ENCODE assay signal across 24 cellular contexts in the genomic region with DNA sequence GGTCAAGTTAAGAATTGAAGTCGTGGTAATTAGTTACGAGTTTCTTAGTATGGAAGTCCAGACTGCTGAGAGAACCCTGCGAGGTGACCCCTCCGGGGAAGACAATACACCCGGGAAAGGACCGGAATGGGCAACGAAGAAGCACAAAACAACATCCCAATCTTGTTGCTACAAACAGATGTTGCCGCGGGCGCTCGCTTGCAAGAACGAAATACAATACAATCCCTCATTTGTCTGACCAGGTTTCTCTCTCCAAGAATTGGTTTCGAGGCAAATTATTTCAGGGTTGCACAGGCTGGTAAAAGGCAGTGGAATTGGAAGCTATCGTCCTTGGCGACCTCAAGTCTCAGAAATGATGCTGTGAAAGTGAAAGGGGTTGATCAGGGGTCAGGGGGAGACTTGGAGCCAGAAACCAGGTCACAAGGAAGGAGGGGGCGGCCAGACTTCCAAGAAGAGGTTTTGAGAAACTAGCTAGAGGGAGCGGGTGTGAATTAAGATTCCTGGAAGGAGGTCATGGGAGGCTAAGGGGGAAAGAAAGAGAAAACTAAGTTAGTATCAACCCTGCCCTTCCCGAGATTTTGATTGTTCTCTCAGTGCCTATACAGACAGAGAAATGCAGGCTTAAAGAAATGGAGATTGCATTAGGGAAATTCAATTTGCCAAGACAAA.
A peak's percentile ranks its signal among the peaks of the same experiment; 100 is the strongest.
DNase-seq lines count a peak whose midpoint lies in the region; TF ChIP-seq lines count a peak whose summit lies in the region.
"Had no signal": no experiment of that assay in that cellular context is flagged by ENCODE, and none has a peak within 500 bp of the region (broad histone marks: within the 10 kb centered on the region; RNA-seq: fewer than 3 reads in every experiment).

No MANE protein-coding gene starts in this region.

- no peak for TF ChIP-seq EP300 in ovary (IDR thresholded peaks at IDR 0.05)

- intact Hi-C loops in vagina (cut with DNase I) (no loop called here), ovary (cut with DNase I) (no loop called here)

- H3K4me2 ChIP-seq in GM23248 (ENCODE audit: unreplicated experiment) = peak overlapping the region; percentile 32
- H3K4me2 ChIP-seq in Karpas-422 (ENCODE audit: low read depth, low read length, poor library complexity, severe bottlenecking) = no peak overlapping the region

- 47 to 54% methylated on average over 18 of the region's 18 CpGs for WGBS in GM23248 (ENCODE audit: low coverage in 1 of 2, low lambda C conversion rate in 2 of 2, missing lambda C conversion rate in 2 of 2), 2 experiments
- WGBS in ovary, 3 donors = 80 to 91% (median 90%) methylated on average over 18 of the region's 18 CpGs

- H3K27ac Mint-ChIP-seq in osteocyte (ENCODE audit: unreplicated experiment) = peak overlapping the region; percentile 58
- H3K27ac Mint-ChIP-seq: activated naive CD4-positive, alpha-beta T cell treated with anti-CD3 and anti-CD28 coated beads for 36 hours had no signal

- H3K27me3 ChIP-seq in GM23248 (replicated peaks; ENCODE audit: insufficient read depth) = peaks cover 17% of the 10 kb centered on the region
- no peaks in the 10 kb centered on the region for H3K27me3 ChIP-seq in iPS-15b (ENCODE audit: control insufficient read depth, insufficient read depth, low read length)
- H3K27me3 ChIP-seq in vagina = no peaks in the 10 kb centered on the region
- H3K27me3 ChIP-seq in ovary = no peaks in the 10 kb centered on the region
- no peaks in the 10 kb centered on the region for H3K27me3 ChIP-seq in Karpas-422 (ENCODE audit: low read length)
- H3K27me3 ChIP-seq: ascending aorta, gastrocnemius medialis, thyroid gland had no signal

- H3K4me3 Mint-ChIP-seq in osteocyte (ENCODE audit: unreplicated experiment) = peak overlapping the region; percentile 49
- H3K4me3 Mint-ChIP-seq: activated naive CD4-positive, alpha-beta T cell treated with anti-CD3 and anti-CD28 coated beads for 36 hours had no signal

- H3K4me3 ChIP-seq in GM23248 (peak overlapping the region; percentile 26; the same call in 1 of the 2 replicates), astrocyte of the cerebellum (ENCODE audit: low read depth, low read length) (peak overlapping the region; percentile 12), iPS-15b (ENCODE audit: low read depth, low read length) (peak overlapping the region; percentile 11), vagina (no peak overlapping the region), ovary (no peak overlapping the region), Karpas-422 (ENCODE audit: low read length) (no peak overlapping the region)
- H3K4me3 ChIP-seq: ascending aorta, coronary artery, gastrocnemius medialis, HAP-1, left ventricle myocardium inferior, thyroid gland had no signal

- TF ChIP-seq CTCF in astrocyte of the cerebellum (IDR thresholded peaks at IDR 0.05; ENCODE audit: low read depth, low read length, missing control alignments) (no peak), osteocyte (IDR thresholded peaks at IDR 0.05) (no peak), vagina (IDR thresholded peaks at IDR 0.05) (no peak), ovary (IDR thresholded peaks at IDR 0.05) (no peak)

- H3K36me3 Mint-ChIP-seq in osteocyte (ENCODE audit: unreplicated experiment) = no peaks in the 10 kb centered on the region

- H4K20me1 ChIP-seq in GM23248 (ENCODE audit: insufficient read depth) (no peaks in the 10 kb centered on the region), Karpas-422 (ENCODE audit: insufficient read depth, low read depth, low read length) (no peaks in the 10 kb centered on the region)

- H3K36me3 ChIP-seq in GM23248 (ENCODE audit: low read depth) (no peaks in the 10 kb centered on the region), iPS-15b (ENCODE audit: control insufficient read depth, insufficient read depth, low read length) (no peaks in the 10 kb centered on the region), vagina (no peaks in the 10 kb centered on the region), ovary (no peaks in the 10 kb centered on the region), Karpas-422 (ENCODE audit: insufficient read depth, low read length) (no peaks in the 10 kb centered on the region)
- H3K36me3 ChIP-seq: ascending aorta, gastrocnemius medialis, HAP-1, left ventricle myocardium inferior, thyroid gland had no signal

- no peak overlapping the region for H3K27ac ChIP-seq in GM23248
- H3K27ac ChIP-seq in vagina = no peak overlapping the region
- H3K27ac ChIP-seq in ovary = no peak overlapping the region
- no peak overlapping the region for H3K27ac ChIP-seq in Karpas-422 (ENCODE audit: low read length)
- H3K27ac ChIP-seq: ascending aorta, coronary artery, epithelial cell of prostate, gastrocnemius medialis, left ventricle myocardium inferior, thyroid gland had no signal

- no peaks in the 10 kb centered on the region for H3F3A ChIP-seq in GM23248 (ENCODE audit: insufficient read depth)

- peaks cover 23% of the 10 kb centered on the region for H3K4me1 Mint-ChIP-seq in osteocyte (ENCODE audit: unreplicated experiment)

- no peaks in the 10 kb centered on the region for H3K4me1 ChIP-seq in GM23248 (ENCODE audit: insufficient read depth)
- H3K4me1 ChIP-seq in iPS-15b (ENCODE audit: control insufficient read depth, insufficient read depth, low read length) = peaks cover 16% of the 10 kb centered on the region
- no peaks in the 10 kb centered on the region for H3K4me1 ChIP-seq in vagina
- no peaks in the 10 kb centered on the region for H3K4me1 ChIP-seq in ovary (ENCODE audit: insufficient read depth)
- H3K4me1 ChIP-seq in Karpas-422 (ENCODE audit: low read length) = no peaks in the 10 kb centered on the region
- H3K4me1 ChIP-seq: ascending aorta, HAP-1, left ventricle myocardium inferior, thyroid gland had no signal

- TF ChIP-seq POLR2A in vagina (IDR thresholded peaks at IDR 0.05) (no peak), ovary (IDR thresholded peaks at IDR 0.05) (no peak)

- DNase-seq in GM23248 = no peak
- DNase-seq in astrocyte of the cerebellum (ENCODE audit: low read depth) = no peak
- no peak for DNase-seq in osteocyte (ENCODE audit: extremely low spot score, unreplicated experiment)
- no peak for DNase-seq in vagina (ENCODE audit: extremely low spot score in 2 of 2)
- DNase-seq in ovary = no peak
- DNase-seq in T-helper 9 cell = no peak
- DNase-seq in Karpas-422 = no peak
- DNase-seq: ACHN; activated CD4-positive, alpha-beta T cell treated with anti-CD3 and anti-CD28 coated beads, Interleukin-2, amount 50 U/mL, for 48 hours; activated naive CD4-positive, alpha-beta T cell treated with anti-CD3 and anti-CD28 coated beads for 36 hours; DMS79 treated with DMSO at 0.1 percent for 48 hours; gastrocnemius medialis; left ventricle myocardium inferior; NCI-H2029; NCI-H526; SHP77; stimulated activated naive CD4-positive, alpha-beta T cell; T-helper 1 cell; thyroid gland had no signal

- H3K9ac ChIP-seq in GM23248 (no peak overlapping the region), iPS-15b (ENCODE audit: low read depth, low read length) (no peak overlapping the region), Karpas-422 (ENCODE audit: low read length) (no peak overlapping the region)

- no peaks in the 10 kb centered on the region for H3K9me2 ChIP-seq in GM23248 (ENCODE audit: insufficient read depth)
- H3K9me2 ChIP-seq in Karpas-422 (replicated peaks; ENCODE audit: insufficient read depth, low read length) = no peaks in the 10 kb centered on the region

- H3K27me3 Mint-ChIP-seq in osteocyte (ENCODE audit: unreplicated experiment) = peaks cover 2% of the 10 kb centered on the region

- H3K79me2 ChIP-seq in GM23248 (ENCODE audit: insufficient read depth) = no peaks in the 10 kb centered on the region
- no peaks in the 10 kb centered on the region for H3K79me2 ChIP-seq in Karpas-422 (ENCODE audit: low read length)

- H3K9me3 ChIP-seq in GM23248 (ENCODE audit: low read depth) (no peaks in the 10 kb centered on the region), iPS-15b (ENCODE audit: control insufficient read depth, insufficient read depth, low read length) (no peaks in the 10 kb centered on the region), vagina (no peaks in the 10 kb centered on the region), ovary (no peaks in the 10 kb centered on the region), Karpas-422 (ENCODE audit: low read length) (no peaks in the 10 kb centered on the region)
- H3K9me3 ChIP-seq: ascending aorta, gastrocnemius medialis, HAP-1, left ventricle myocardium inferior, thyroid gland had no signal

- no peak overlapping the region for H2AFZ ChIP-seq in GM23248
- no peak overlapping the region for H2AFZ ChIP-seq in Karpas-422 (ENCODE audit: low read length)

- in situ Hi-C loops in GM23248 (cut with MboI) = no loop called here
- in situ Hi-C loops in astrocyte of the cerebellum (cut with HindIII; ENCODE audit: low sequenced_read_pairs) = no loop called here

- H3K9me3 Mint-ChIP-seq in osteocyte (ENCODE audit: unreplicated experiment) = no peaks in the 10 kb centered on the region
- H3K9me3 Mint-ChIP-seq: activated naive CD4-positive, alpha-beta T cell treated with anti-CD3 and anti-CD28 coated beads for 36 hours had no signal

Comparison
In these comparisons a context has a peak if more than half of its experiments do, and no peak if none do; other contexts are left out.
1. H3K4me3 ChIP-seq: peak in GM23248 (single experiment), astrocyte of the cerebellum (single experiment) and iPS-15b (single experiment); none in vagina (0 of 2), ovary (single experiment) and Karpas-422 (single experiment).